In genomic region chr3:154540950-154541604, GRCh38 we compare ENCODE assay signal across 32 cellular contexts.
DNase-seq lines count a peak whose midpoint lies in the region; ATAC-seq and TF ChIP-seq lines count a peak whose summit lies in the region.
"Had no signal": no experiment of that assay in that cellular context is flagged by ENCODE, and none has a peak within 500 bp of the region (broad histone marks: within the 10 kb centered on the region; RNA-seq: fewer than 3 reads in every experiment).

No MANE protein-coding gene starts in this region.

- H3K27ac ChIP-seq in gastrocnemius medialis: no peak overlapping the region
- H3K27ac ChIP-seq: coronary artery, KMS-11, SJCRH30, upper lobe of right lung had no signal

- H3K4me1 ChIP-seq in gastrocnemius medialis: no peaks in the 10 kb centered on the region
- no peaks in the 10 kb centered on the region for H3K4me1 ChIP-seq in HAP-1
- H3K4me1 ChIP-seq: SJCRH30, upper lobe of right lung had no signal

- intact Hi-C loops in gastrocnemius medialis (cut with DNase I; ENCODE audit: low total_unique reads): no loop called here

- no peaks in the 10 kb centered on the region for H3K36me3 ChIP-seq in gastrocnemius medialis
- no peaks in the 10 kb centered on the region for H3K36me3 ChIP-seq in HAP-1 (replicated peaks)
- H3K36me3 ChIP-seq: SJCRH30, upper lobe of right lung had no signal

- DNase-seq in EL: peak; percentile 1
- DNase-seq in HPDE6-E6E7 (ENCODE audit: extremely low spot score): peak; percentile 4
- peak; percentile 9 for DNase-seq in fibroblast of the aortic adventitia (ENCODE audit: low read depth)
- no peak for DNase-seq in gastrocnemius medialis
- no peak for DNase-seq in glutamatergic neuron
- no peak for DNase-seq in HAP-1 (ENCODE audit: low spot score in 2 of 2)
- DNase-seq: 8988T; activated CD4-positive, alpha-beta T cell treated with anti-CD3 and anti-CD28 coated beads, Interleukin-2, amount 10 ng/mL, durations not matched to agents 24 days and 14 days; activated CD8-positive, alpha-beta memory T cell treated with anti-CD3 and anti-CD28 coated beads for 24 hours; activated effector memory CD4-positive, alpha-beta T cell treated with anti-CD3 and anti-CD28 coated beads, Interleukin-2, amount 50 U/mL, for 16 hours; activated naive CD8-positive, alpha-beta T cell treated with anti-CD3 and anti-CD28 coated beads for 36 hours; activated T-cell treated with anti-CD3 and anti-CD28 coated beads for 4 hours; aorta; C1 segment of cervical spinal cord; effector CD8-positive, alpha-beta T cell; GF-D8; hippocampal formation; left cardiac atrium; naive thymus-derived CD8-positive, alpha-beta T cell; NCI-H1417 treated with DMSO at 0.1 percent for 48 hours; NCI-H2029 treated with DMSO at 0.1 percent for 48 hours; NCI-H2227 treated with DMSO at 0.1 percent for 48 hours; NCI-H69; SJCRH30; stimulated activated naive CD4-positive, alpha-beta T cell treated with Interleukin-2 at 50 U/mL for 16 hours; T1000; upper lobe of right lung had no signal

- H3K9me3 Mint-ChIP-seq in activated T-helper 17 cell treated with anti-CD3 and anti-CD28 coated beads, Interleukin-2, amount 50 U/mL, for 72 hours: no peaks in the 10 kb centered on the region
- no peaks in the 10 kb centered on the region for H3K9me3 Mint-ChIP-seq in glutamatergic neuron (ENCODE audit: unreplicated experiment)
- H3K9me3 Mint-ChIP-seq: activated CD4-positive, alpha-beta T cell treated with anti-CD3 and anti-CD28 coated beads, Interleukin-2, amount 10 ng/mL, durations not matched to agents 24 days and 14 days; activated naive CD8-positive, alpha-beta T cell treated with anti-CD3 and anti-CD28 coated beads for 36 hours had no signal

- in situ Hi-C loops in gastrocnemius medialis (cut with MboI; ENCODE audit: low sequenced_read_pairs in 4 of 4) (no loop called here), HAP-1 (cut with MboI; ENCODE audit: low sequenced_read_pairs) (no loop called here)

- no peaks in the 10 kb centered on the region for H3K27me3 Mint-ChIP-seq in activated T-helper 17 cell treated with anti-CD3 and anti-CD28 coated beads, Interleukin-2, amount 50 U/mL, for 72 hours
- H3K27me3 Mint-ChIP-seq in glutamatergic neuron (ENCODE audit: unreplicated experiment): no peaks in the 10 kb centered on the region
- H3K27me3 Mint-ChIP-seq: activated CD4-positive, alpha-beta T cell treated with anti-CD3 and anti-CD28 coated beads, Interleukin-2, amount 10 ng/mL, durations not matched to agents 24 days and 14 days had no signal

- H3K27me3 ChIP-seq in gastrocnemius medialis (no peaks in the 10 kb centered on the region), HAP-1 (ENCODE audit: low read depth) (no peaks in the 10 kb centered on the region)
- H3K27me3 ChIP-seq: SJCRH30, upper lobe of right lung had no signal

- no peaks in the 10 kb centered on the region for H3K36me3 Mint-ChIP-seq in activated T-helper 17 cell treated with anti-CD3 and anti-CD28 coated beads, Interleukin-2, amount 50 U/mL, for 72 hours (ENCODE audit: low read depth)
- no peaks in the 10 kb centered on the region for H3K36me3 Mint-ChIP-seq in glutamatergic neuron (ENCODE audit: unreplicated experiment)
- H3K36me3 Mint-ChIP-seq: activated naive CD8-positive, alpha-beta T cell treated with anti-CD3 and anti-CD28 coated beads for 36 hours; naive thymus-derived CD8-positive, alpha-beta T cell had no signal

- no peak for TF ChIP-seq CTCF in fibroblast of the aortic adventitia (IDR thresholded peaks at IDR 0.05; ENCODE audit: insufficient read depth, low read length)
- no peak for TF ChIP-seq CTCF in gastrocnemius medialis (IDR thresholded peaks at IDR 0.05 in 4 of 5, conservative IDR thresholded peaks at IDR 0.05 in 1 of 5)
- no peak for TF ChIP-seq CTCF in glutamatergic neuron (IDR thresholded peaks at IDR 0.05; ENCODE audit: partially characterized antibody, unreplicated experiment)

- H3K4me3 ChIP-seq in fibroblast of the aortic adventitia (ENCODE audit: low read depth, low read length) (no peak overlapping the region), gastrocnemius medialis (no peak overlapping the region), HAP-1 (no peak overlapping the region)
- H3K4me3 ChIP-seq: coronary artery, lung, SJCRH30, upper lobe of right lung had no signal

- TF ChIP-seq POLR2A in gastrocnemius medialis (IDR thresholded peaks at IDR 0.05): no peak

- H3K4me1 Mint-ChIP-seq in activated T-helper 17 cell treated with anti-CD3 and anti-CD28 coated beads, Interleukin-2, amount 50 U/mL, for 72 hours: no peaks in the 10 kb centered on the region
- H3K4me1 Mint-ChIP-seq in glutamatergic neuron (ENCODE audit: low read depth, unreplicated experiment): no peaks in the 10 kb centered on the region
- H3K4me1 Mint-ChIP-seq: activated CD4-positive, alpha-beta T cell treated with anti-CD3 and anti-CD28 coated beads, Interleukin-2, amount 10 ng/mL, durations not matched to agents 24 days and 14 days; activated naive CD8-positive, alpha-beta T cell treated with anti-CD3 and anti-CD28 coated beads for 36 hours; naive thymus-derived CD8-positive, alpha-beta T cell had no signal

- H3K9me3 ChIP-seq in gastrocnemius medialis: no peaks in the 10 kb centered on the region
- no peaks in the 10 kb centered on the region for H3K9me3 ChIP-seq in HAP-1
- H3K9me3 ChIP-seq: SJCRH30, upper lobe of right lung had no signal

- H3K27ac Mint-ChIP-seq in activated T-helper 17 cell treated with anti-CD3 and anti-CD28 coated beads, Interleukin-2, amount 50 U/mL, for 72 hours: no peak overlapping the region
- no peak overlapping the region for H3K27ac Mint-ChIP-seq in glutamatergic neuron (ENCODE audit: unreplicated experiment)
- H3K27ac Mint-ChIP-seq: activated CD4-positive, alpha-beta T cell treated with anti-CD3 and anti-CD28 coated beads, Interleukin-2, amount 10 ng/mL, durations not matched to agents 24 days and 14 days; activated naive CD8-positive, alpha-beta T cell treated with anti-CD3 and anti-CD28 coated beads for 36 hours; naive thymus-derived CD8-positive, alpha-beta T cell had no signal

- no peak overlapping the region for H3K4me3 Mint-ChIP-seq in activated T-helper 17 cell treated with anti-CD3 and anti-CD28 coated beads, Interleukin-2, amount 50 U/mL, for 72 hours
- no peak overlapping the region for H3K4me3 Mint-ChIP-seq in glutamatergic neuron (ENCODE audit: unreplicated experiment)
- H3K4me3 Mint-ChIP-seq: activated CD4-positive, alpha-beta T cell treated with anti-CD3 and anti-CD28 coated beads, Interleukin-2, amount 10 ng/mL, durations not matched to agents 24 days and 14 days; activated naive CD8-positive, alpha-beta T cell treated with anti-CD3 and anti-CD28 coated beads for 36 hours; naive thymus-derived CD8-positive, alpha-beta T cell had no signal

- ATAC-seq in activated T-helper 17 cell treated with anti-CD3 and anti-CD28 coated beads, Interleukin-2, amount 50 U/mL, for 72 hours (replicated peaks): peak; percentile 18
- no peak for ATAC-seq in gastrocnemius medialis
- no peak for ATAC-seq in activated CD4-positive, CD25-positive, alpha-beta regulatory T cell treated with anti-CD3 and anti-CD28 coated beads, Interleukin-2, amount 50 U/mL, for 24 hours
- ATAC-seq: left cardiac atrium; naive thymus-derived CD8-positive, alpha-beta T cell; upper lobe of right lung had no signal

Comparison
In these comparisons a context has a peak if more than half of its experiments do, and no peak if none do; other contexts are left out.
1. DNase-seq: peak in EL (single experiment), HPDE6-E6E7 (single experiment) and fibroblast of the aortic adventitia (single experiment); none in gastrocnemius medialis (0 of 2), glutamatergic neuron (single experiment) and HAP-1 (0 of 2).